17 cellular contexts compared by ENCODE assay signal in the genomic region with DNA sequence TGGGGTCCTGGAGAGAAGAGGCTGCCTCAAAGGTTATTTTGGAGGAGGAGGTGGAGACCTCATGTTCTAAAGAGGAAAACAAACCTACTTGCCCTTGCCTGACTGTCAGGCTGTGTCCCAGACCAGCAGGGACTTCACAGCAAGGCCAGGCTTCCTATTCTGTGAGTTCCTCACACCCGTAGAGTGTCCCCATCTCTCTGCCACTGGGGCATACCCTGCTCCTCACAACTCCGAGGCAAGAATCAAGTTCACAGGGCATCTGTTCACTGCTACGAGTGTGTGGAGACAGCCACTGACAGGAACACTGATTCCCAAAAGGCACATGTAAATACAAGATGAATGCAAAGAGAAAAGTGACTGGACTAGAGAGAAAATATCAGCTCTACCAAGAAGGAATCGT. TPM values are rescaled to one million over a fixed set of nuclear protein-coding genes. Genes with fewer than 3 reads are reported as not detected.
DNase-seq lines count a peak whose midpoint lies in the region; ATAC-seq lines count a peak whose summit lies in the region.
"Had no signal": no experiment of that assay in that cellular context is flagged by ENCODE, and none has a peak within 500 bp of the region (broad histone marks: within the 10 kb centered on the region; RNA-seq: fewer than 3 reads in every experiment).

No MANE protein-coding gene starts in this region.

- peak overlapping the region in 1 of 2 experiments; percentile 44 for H3K18ac ChIP-seq in mesenchymal stem cell (ENCODE audit: low read depth in 1 of 2, low read length in 2 of 2)

- intact Hi-C loops in Right ventricle myocardium superior (cut with DNase I), result no loop called here
- intact Hi-C loops in cardiac septum (cut with DNase I), result no loop called here
- intact Hi-C loops in left cardiac atrium (cut with DNase I), result no loop called here

- DNase-seq in Right ventricle myocardium superior (no peak), cardiac septum (ENCODE audit: low spot score) (no peak), left cardiac atrium (no peak), mesenchymal stem cell (no peak), NCI-H1417 (lab: John Stamatoyannopoulos, UW) (no peak), GM03348 (ENCODE audit: low spot score) (no peak)
- DNase-seq: 8988T; CD4-positive, alpha-beta memory T cell; DMS153; DMS79 treated with DMSO at 0.1 percent for 48 hours; HCEC 1CT had no signal

- H3K4ac ChIP-seq in mesenchymal stem cell (ENCODE audit: low read depth in 1 of 2, low read length in 2 of 2), result no peak overlapping the region

- H3K36me3 ChIP-seq in mesenchymal stem cell (ENCODE audit: control insufficient read depth in 1 of 2, insufficient read depth in 2 of 2, low read depth in 1 of 2, low read length in 2 of 2), result peaks cover 0 to 4% of the 10 kb centered on the region in 2 experiments
- H3K36me3 ChIP-seq: BLaER1 had no signal

- H3K4me2 ChIP-seq in mesenchymal stem cell (ENCODE audit: low read length, poor library complexity, severe bottlenecking), result no peak overlapping the region
- H3K4me2 ChIP-seq: BLaER1 had no signal

- no peak overlapping the region for H3K4me3 ChIP-seq in mesenchymal stem cell (ENCODE audit: insufficient read depth in 1 of 2, low read depth in 1 of 2, low read length in 2 of 2)
- H3K4me3 ChIP-seq: BLaER1, GM23248 had no signal

- no peak overlapping the region for H2BK5ac ChIP-seq in mesenchymal stem cell (ENCODE audit: low read depth, low read length, poor library complexity, severe bottlenecking)

- H4K8ac ChIP-seq in mesenchymal stem cell (ENCODE audit: low read length), result no peak overlapping the region

- peak overlapping the region; percentile 57 for H4K91ac ChIP-seq in mesenchymal stem cell (ENCODE audit: low read length)

- H2BK12ac ChIP-seq in mesenchymal stem cell (ENCODE audit: low read length in 2 of 2), result peak overlapping the region in 1 of 2 experiments; percentile 4

- H2AK5ac ChIP-seq in mesenchymal stem cell (ENCODE audit: low read length, severe bottlenecking), result peak overlapping the region; percentile 8

- no peak overlapping the region for H2BK15ac ChIP-seq in mesenchymal stem cell (ENCODE audit: low read depth, poor library complexity, severe bottlenecking)

- no peak overlapping the region for H2AFZ ChIP-seq in mesenchymal stem cell (ENCODE audit: low read depth, low read length)
- H2AFZ ChIP-seq: GM23248 had no signal

- no peaks in the 10 kb centered on the region for H3K9me3 ChIP-seq in mesenchymal stem cell (ENCODE audit: control insufficient read depth, low read length)
- H3K9me3 ChIP-seq: BLaER1 had no signal

- H3K27me3 ChIP-seq in mesenchymal stem cell (ENCODE audit: control insufficient read depth in 1 of 2, insufficient read depth in 1 of 2, low read length in 2 of 2), result no peaks in the 10 kb centered on the region
- H3K27me3 ChIP-seq: BLaER1 had no signal

- no peak overlapping the region for H3K14ac ChIP-seq in mesenchymal stem cell (ENCODE audit: low read length in 2 of 2)

- no peak overlapping the region for H3K9ac ChIP-seq in mesenchymal stem cell (ENCODE audit: low read length)
- H3K9ac ChIP-seq: BLaER1, GM23248 had no signal

- no peak overlapping the region for H3K27ac ChIP-seq in mesenchymal stem cell (ENCODE audit: low read length, poor library complexity, severe bottlenecking)
- H3K27ac ChIP-seq: BLaER1, GM23248 had no signal

- peak; percentile 60 for ATAC-seq in Right ventricle myocardium superior (ENCODE audit: poor library complexity)
- peak; percentile 27 to 30 for ATAC-seq in left cardiac atrium
- ATAC-seq in GM19397 (IDR thresholded peaks at IDR 0.05; ENCODE audit: unreplicated experiment), result no peak

- H2BK120ac ChIP-seq in mesenchymal stem cell (ENCODE audit: low read depth, low read length), result no peak overlapping the region

- H3K79me1 ChIP-seq in mesenchymal stem cell (replicated peaks; ENCODE audit: low read length, poor library complexity, severe bottlenecking), result peaks cover 19% of the 10 kb centered on the region

- 84% methylated on average over 3 of the region's 4 CpGs for WGBS in mesenchymal stem cell

- H3K23ac ChIP-seq in mesenchymal stem cell (ENCODE audit: low read length in 2 of 2), result no peak overlapping the region

- peaks cover 1% of the 10 kb centered on the region for H3K4me1 ChIP-seq in mesenchymal stem cell (ENCODE audit: control insufficient read depth, insufficient read depth, low read depth, low read length)
- H3K4me1 ChIP-seq: BLaER1 had no signal

RNA-seq across cellular contexts. Expression of a gene that starts 38.0 kb away (rescaled TPM):
- total RNA-seq in Right ventricle myocardium superior, result 181 TPM
- 220 TPM for total RNA-seq in cardiac septum
- total RNA-seq in left cardiac atrium, result 10 to 100 TPM; 44.2 to 50.8 TPM
- 25.7 TPM for polyA plus RNA-seq in mesenchymal stem cell (2013, experiment 1 of 2)
- polyA plus RNA-seq in mesenchymal stem cell (2013, experiment 2 of 2), result 24.3 TPM
- total RNA-seq: A673; CD4-positive, alpha-beta memory T cell; HT-29 had no signal
- polyA plus RNA-seq: CD14-positive monocyte; CD4-positive, alpha-beta memory T cell had no signal
